In the genomic region with DNA sequence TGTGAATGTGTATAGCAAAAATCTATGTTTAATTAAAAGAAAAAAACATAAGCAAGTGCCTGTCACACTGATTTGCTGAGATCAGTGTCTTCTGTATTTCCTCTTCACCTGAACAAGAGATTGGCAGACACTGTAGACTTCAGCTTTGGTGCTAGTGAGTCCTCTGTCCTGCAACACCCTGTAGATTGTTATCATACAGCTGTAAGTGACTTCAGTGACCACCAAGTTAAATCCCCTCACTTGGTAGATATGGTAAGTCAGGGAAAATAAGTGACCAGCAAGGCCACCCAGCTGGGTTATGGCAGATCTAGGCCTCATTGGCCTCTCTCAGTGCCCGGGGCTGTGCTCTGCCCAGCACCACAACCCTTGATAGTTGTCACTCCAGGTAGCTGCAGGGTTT, we compare ENCODE assay signal across 13 cellular contexts.
DNase-seq lines count a peak whose midpoint lies in the region; ATAC-seq lines count a peak whose summit lies in the region.
"Had no signal": no experiment of that assay in that cellular context is flagged by ENCODE, and none has a peak within 500 bp of the region (broad histone marks: within the 10 kb centered on the region; RNA-seq: fewer than 3 reads in every experiment).

No MANE protein-coding gene starts in this region.

- peak overlapping the region; percentile 72 for H3K27ac Mint-ChIP-seq in T-helper 2 cell treated with Interferon-gamma antibody and Interleukin-4, amounts not matched to agents 5 μg/mL and 100 μg/mL, for 36 hours
- H3K27ac Mint-ChIP-seq in activated T-helper 1 cell treated with anti-CD3 and anti-CD28 coated beads, Interleukin-12 subunit alpha, Interleukin-12 subunit beta, Interleukin-2, Interleukin-4 antibody, amounts not matched to agents 30 ng/mL and 10 ng/mL and 1 ng/mL, durations not matched to agents 14 hours and 24 hours and 36 hours, result peak overlapping the region; percentile 81
- peak overlapping the region; percentile 4 to 83 for H3K27ac Mint-ChIP-seq in stimulated activated naive CD8-positive, alpha-beta T cell treated with anti-CD3 and anti-CD28 coated beads, Interleukin-15, amount 100 ng/mL, for 72 hours

- no peaks in the 10 kb centered on the region for H3K27me3 Mint-ChIP-seq in T-helper 2 cell treated with Interferon-gamma antibody and Interleukin-4, amounts not matched to agents 5 μg/mL and 100 μg/mL, for 36 hours (ENCODE audit: low read depth)
- H3K27me3 Mint-ChIP-seq in activated T-helper 1 cell treated with anti-CD3 and anti-CD28 coated beads, Interleukin-12 subunit alpha, Interleukin-12 subunit beta, Interleukin-2, Interleukin-4 antibody, amounts not matched to agents 30 ng/mL and 10 ng/mL and 1 ng/mL, durations not matched to agents 14 hours and 24 hours and 36 hours (ENCODE audit: insufficient read depth), result no peaks in the 10 kb centered on the region
- no peaks in the 10 kb centered on the region for H3K27me3 Mint-ChIP-seq in stimulated activated naive CD8-positive, alpha-beta T cell treated with anti-CD3 and anti-CD28 coated beads, Interleukin-15, amount 100 ng/mL, for 72 hours
- H3K27me3 Mint-ChIP-seq: activated CD8-positive, alpha-beta memory T cell treated with anti-CD3 and anti-CD28 coated beads, Interleukin-2, amount 10 ng/mL, durations not matched to agents 7 days and 5 days had no signal

- peaks cover 84% of the 10 kb centered on the region for H3K4me1 Mint-ChIP-seq in T-helper 2 cell treated with Interferon-gamma antibody and Interleukin-4, amounts not matched to agents 5 μg/mL and 100 μg/mL, for 36 hours (ENCODE audit: low read depth)
- H3K4me1 Mint-ChIP-seq in activated T-helper 1 cell treated with anti-CD3 and anti-CD28 coated beads, Interleukin-12 subunit alpha, Interleukin-12 subunit beta, Interleukin-2, Interleukin-4 antibody, amounts not matched to agents 30 ng/mL and 10 ng/mL and 1 ng/mL, durations not matched to agents 14 hours and 24 hours and 36 hours (ENCODE audit: low read depth), result peaks cover 90% of the 10 kb centered on the region
- peaks cover 94% of the 10 kb centered on the region for H3K4me1 Mint-ChIP-seq in stimulated activated naive CD8-positive, alpha-beta T cell treated with anti-CD3 and anti-CD28 coated beads, Interleukin-15, amount 100 ng/mL, for 72 hours

- intact Hi-C loops in activated T-helper 1 cell treated with anti-CD3 and anti-CD28 coated beads, Interleukin-12 subunit alpha, Interleukin-12 subunit beta, Interleukin-2, Interleukin-4 antibody, amounts not matched to agents 30 ng/mL and 10 ng/mL and 1 ng/mL, durations not matched to agents 14 hours and 24 hours and 36 hours (cut with micrococcal nuclease), result no loop called here

- peak overlapping the region; percentile 24 for H3K4me3 Mint-ChIP-seq in T-helper 2 cell treated with Interferon-gamma antibody and Interleukin-4, amounts not matched to agents 5 μg/mL and 100 μg/mL, for 36 hours
- no peak overlapping the region for H3K4me3 Mint-ChIP-seq in activated T-helper 1 cell treated with anti-CD3 and anti-CD28 coated beads, Interleukin-12 subunit alpha, Interleukin-12 subunit beta, Interleukin-2, Interleukin-4 antibody, amounts not matched to agents 30 ng/mL and 10 ng/mL and 1 ng/mL, durations not matched to agents 14 hours and 24 hours and 36 hours
- H3K4me3 Mint-ChIP-seq in stimulated activated naive CD8-positive, alpha-beta T cell treated with anti-CD3 and anti-CD28 coated beads, Interleukin-15, amount 100 ng/mL, for 72 hours, result peak overlapping the region in 1 of 2 donors; percentile 46
- H3K4me3 Mint-ChIP-seq: activated CD8-positive, alpha-beta memory T cell treated with anti-CD3 and anti-CD28 coated beads, Interleukin-2, amount 10 ng/mL, durations not matched to agents 7 days and 5 days; neural progenitor cell had no signal

- DNase-seq in T-helper 2 cell treated with Interferon-gamma antibody and Interleukin-4, amounts not matched to agents 5 μg/mL and 100 μg/mL, for 36 hours (ENCODE audit: low spot score), result no peak
- DNase-seq in T-helper 2 cell (no peak), islet precursor cell (peak; percentile 25), A172 (ENCODE audit: low spot score) (no peak), NCI-H524 (lab: John Stamatoyannopoulos, UW) (no peak), foreskin melanocyte (no peak)
- no peak for DNase-seq in activated T-helper 1 cell treated with anti-CD3 and anti-CD28 coated beads, Interleukin-12 subunit alpha, Interleukin-12 subunit beta, Interleukin-2, Interleukin-4 antibody, amounts not matched to agents 30 ng/mL and 10 ng/mL and 1 ng/mL, durations not matched to agents 14 hours and 24 hours and 36 hours (ENCODE audit: low spot score)
- DNase-seq in stimulated activated naive CD8-positive, alpha-beta T cell treated with anti-CD3 and anti-CD28 coated beads, Interleukin-15, amount 100 ng/mL, for 72 hours, result no peak
- DNase-seq: activated CD8-positive, alpha-beta memory T cell treated with anti-CD3 and anti-CD28 coated beads, Interleukin-2, amount 10 ng/mL, durations not matched to agents 7 days and 5 days; DMS153; NCI-H1694 treated with DMSO at 0.1 percent for 48 hours had no signal

- no peaks in the 10 kb centered on the region for H3K9me3 Mint-ChIP-seq in T-helper 2 cell treated with Interferon-gamma antibody and Interleukin-4, amounts not matched to agents 5 μg/mL and 100 μg/mL, for 36 hours
- no peaks in the 10 kb centered on the region for H3K9me3 Mint-ChIP-seq in activated T-helper 1 cell treated with anti-CD3 and anti-CD28 coated beads, Interleukin-12 subunit alpha, Interleukin-12 subunit beta, Interleukin-2, Interleukin-4 antibody, amounts not matched to agents 30 ng/mL and 10 ng/mL and 1 ng/mL, durations not matched to agents 14 hours and 24 hours and 36 hours
- H3K9me3 Mint-ChIP-seq in stimulated activated naive CD8-positive, alpha-beta T cell treated with anti-CD3 and anti-CD28 coated beads, Interleukin-15, amount 100 ng/mL, for 72 hours, result peaks cover 0 to 4% of the 10 kb centered on the region in 2 donors

- peaks cover 46% of the 10 kb centered on the region for H3K36me3 Mint-ChIP-seq in T-helper 2 cell treated with Interferon-gamma antibody and Interleukin-4, amounts not matched to agents 5 μg/mL and 100 μg/mL, for 36 hours (ENCODE audit: low read depth)
- peaks cover 22% of the 10 kb centered on the region for H3K36me3 Mint-ChIP-seq in activated T-helper 1 cell treated with anti-CD3 and anti-CD28 coated beads, Interleukin-12 subunit alpha, Interleukin-12 subunit beta, Interleukin-2, Interleukin-4 antibody, amounts not matched to agents 30 ng/mL and 10 ng/mL and 1 ng/mL, durations not matched to agents 14 hours and 24 hours and 36 hours (ENCODE audit: low read depth)

- ATAC-seq in stimulated activated naive CD8-positive, alpha-beta T cell treated with anti-CD3 and anti-CD28 coated beads, Interleukin-15, amount 100 ng/mL, for 72 hours, result no peak
- ATAC-seq: activated CD8-positive, alpha-beta memory T cell treated with anti-CD3 and anti-CD28 coated beads, Interleukin-2, amount 10 ng/mL, durations not matched to agents 7 days and 5 days; HCT116 had no signal
